10 cellular contexts compared by ENCODE assay signal in the genomic region with DNA sequence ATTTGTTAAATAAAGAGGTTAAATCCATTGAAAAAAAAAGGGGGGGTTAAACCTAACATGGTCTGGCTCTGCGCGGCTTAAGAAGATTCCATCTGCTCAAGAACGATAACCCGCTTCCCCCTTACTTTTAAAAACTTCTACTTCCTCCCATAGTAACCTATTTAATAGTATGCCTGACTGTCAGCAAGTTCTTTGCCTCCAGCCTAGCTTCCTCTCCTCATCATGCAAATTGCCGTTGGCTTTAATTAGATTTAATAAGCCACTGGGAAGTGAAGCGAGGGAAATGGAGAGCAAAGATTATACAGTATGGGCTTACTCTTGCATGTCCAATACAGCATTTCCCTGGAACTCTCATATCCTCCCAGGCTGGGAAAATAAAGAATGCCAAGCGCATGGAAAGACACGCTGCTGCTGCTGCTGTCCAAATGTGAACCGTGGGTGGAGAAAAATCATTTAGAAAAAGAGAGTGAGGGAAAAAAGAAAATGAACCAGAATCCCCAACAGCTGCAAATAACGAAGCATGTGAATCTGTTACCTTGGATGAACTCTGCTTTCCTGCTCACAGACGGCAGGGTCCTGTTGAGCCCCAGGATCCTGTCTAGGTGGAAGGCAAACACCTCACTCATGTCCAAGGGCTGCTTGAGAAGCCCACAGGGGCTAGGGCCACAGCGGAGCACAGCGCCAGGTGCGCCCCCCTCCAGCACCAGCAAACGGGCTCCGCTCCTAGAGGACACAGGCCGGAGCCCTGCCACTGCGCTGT. TPM values are rescaled to one million over a fixed set of nuclear protein-coding genes. Genes with fewer than 3 reads are reported as not detected.
DNase-seq lines count a peak whose midpoint lies in the region; ATAC-seq, FAIRE-seq and TF ChIP-seq lines count a peak whose summit lies in the region.
"Had no signal": no experiment of that assay in that cellular context is flagged by ENCODE, and none has a peak within 500 bp of the region (broad histone marks: within the 10 kb centered on the region; RNA-seq: fewer than 3 reads in every experiment).

No MANE protein-coding gene starts in this region.

- H3K4me1 ChIP-seq in K562 (replicated peaks in 1 of 2; ENCODE audit: control insufficient read depth in 2 of 2, insufficient read depth in 2 of 2, low read length in 2 of 2) (peaks cover 5 to 7% of the 10 kb centered on the region in 2 experiments; a peak in 4 of 5 replicates), right lobe of liver (no peaks in the 10 kb centered on the region), transverse colon (peaks cover 0 to 39% (median 16%) of the 10 kb centered on the region in 4 donors)

- intact Hi-C loops in K562 (cut with micrococcal nuclease) (loop anchor here (5.0 kb wide), 1 partner anchor 87 kb away; no protein-coding TSS in a partner anchor), right lobe of liver (cut with DNase I) (no loop called here), transverse colon (cut with DNase I; ENCODE audit: low total_unique reads) (no loop called here)
- intact Hi-C loops in activated T-helper 1 cell treated with anti-CD3 and anti-CD28 coated beads, Interleukin-12 subunit alpha, Interleukin-12 subunit beta, Interleukin-2, Interleukin-4 antibody, amounts not matched to agents 30 ng/mL and 10 ng/mL and 1 ng/mL, durations not matched to agents 14 hours and 24 hours and 36 hours (cut with micrococcal nuclease): no loop called here
- intact Hi-C loops in activated T-helper 2 cell treated with anti-CD3 and anti-CD28 coated beads, Interferon-gamma antibody, Interleukin-2, Interleukin-4, amounts not matched to agents 10 μg/mL and 5 μg/mL and 100 μg/mL, durations not matched to agents 14 hours and 24 hours and 36 hours (cut with micrococcal nuclease): no loop called here

- no peak for TF ChIP-seq RAD21 in K562 (CRISPR knock-in tag; conservative IDR thresholded peaks at IDR 0.05 in 1 of 2, IDR thresholded peaks at IDR 0.05 in 1 of 2)

- CTCF ChIA-PET in K562 (lab: Yijun Ruan, JAX; ENCODE audit: low intra/inter-chr PET ratio): no interaction called here

- H3K27me3 Mint-ChIP-seq in activated T-helper 1 cell treated with anti-CD3 and anti-CD28 coated beads, Interleukin-12 subunit alpha, Interleukin-12 subunit beta, Interleukin-2, Interleukin-4 antibody, amounts not matched to agents 30 ng/mL and 10 ng/mL and 1 ng/mL, durations not matched to agents 14 hours and 24 hours and 36 hours (ENCODE audit: insufficient read depth): peaks cover 37% of the 10 kb centered on the region
- peaks cover 31% of the 10 kb centered on the region for H3K27me3 Mint-ChIP-seq in activated T-helper 2 cell treated with anti-CD3 and anti-CD28 coated beads, Interferon-gamma antibody, Interleukin-2, Interleukin-4, amounts not matched to agents 10 μg/mL and 5 μg/mL and 100 μg/mL, durations not matched to agents 14 hours and 24 hours and 36 hours (ENCODE audit: low read depth)

- FAIRE-seq in K562 (lab: Jason Lieb, UNC): no peak
- FAIRE-seq: A204.1 had no signal

- in situ Hi-C loops in K562 (cut with MboI) (loop anchor here (10.0 kb wide), 1 partner anchor 185 kb away; no protein-coding TSS in a partner anchor), transverse colon (cut with MboI; ENCODE audit: low pct_ligation_motif_present in 1 of 4, low pct_unique_long_range_greater_than_20kb in 1 of 4, low sequenced_read_pairs in 3 of 4) (loop anchor here (5.0 to 25.0 kb wide), 4 partner anchors 155 to 183 kb away; no protein-coding TSS in a partner anchor)

- no peaks in the 10 kb centered on the region for H3K9me3 Mint-ChIP-seq in activated T-helper 1 cell treated with anti-CD3 and anti-CD28 coated beads, Interleukin-12 subunit alpha, Interleukin-12 subunit beta, Interleukin-2, Interleukin-4 antibody, amounts not matched to agents 30 ng/mL and 10 ng/mL and 1 ng/mL, durations not matched to agents 14 hours and 24 hours and 36 hours
- H3K9me3 Mint-ChIP-seq in activated T-helper 2 cell treated with anti-CD3 and anti-CD28 coated beads, Interferon-gamma antibody, Interleukin-2, Interleukin-4, amounts not matched to agents 10 μg/mL and 5 μg/mL and 100 μg/mL, durations not matched to agents 14 hours and 24 hours and 36 hours: no peaks in the 10 kb centered on the region

- H4K20me1 ChIP-seq in K562 (replicated peaks; ENCODE audit: control insufficient read depth, insufficient read depth, low read length): no peaks in the 10 kb centered on the region

- no TSS peak for BruUV-seq in K562 (replicated peaks; lab: Mats Ljungman, UMichigan)

- WGBS in K562 (ENCODE audit: insufficient coverage, low coverage, missing lambda C conversion rate): 24% methylated on average over 11 of the region's 18 CpGs
- 32% methylated on average over 12 of the region's 18 CpGs for WGBS in right lobe of liver (ENCODE audit: insufficient coverage, low coverage, low lambda C conversion rate, missing lambda C conversion rate)
- WGBS in transverse colon (ENCODE audit: low coverage in 1 of 2), 2 donors: 50 to 59% methylated on average over 11 to 18 of the region's 18 CpGs

- H3K27ac ChIP-seq in K562 (ENCODE audit: extremely low read depth, low read depth, low read length) (no peak overlapping the region), right lobe of liver (peak overlapping the region in 2 of 3 donors; percentile 31 to 44), transverse colon (peak overlapping the region; percentile 70 to 82 (median 78))

- no peaks in the 10 kb centered on the region for H3K4me1 Mint-ChIP-seq in activated T-helper 1 cell treated with anti-CD3 and anti-CD28 coated beads, Interleukin-12 subunit alpha, Interleukin-12 subunit beta, Interleukin-2, Interleukin-4 antibody, amounts not matched to agents 30 ng/mL and 10 ng/mL and 1 ng/mL, durations not matched to agents 14 hours and 24 hours and 36 hours (ENCODE audit: low read depth)
- H3K4me1 Mint-ChIP-seq in activated T-helper 2 cell treated with anti-CD3 and anti-CD28 coated beads, Interferon-gamma antibody, Interleukin-2, Interleukin-4, amounts not matched to agents 10 μg/mL and 5 μg/mL and 100 μg/mL, durations not matched to agents 14 hours and 24 hours and 36 hours (ENCODE audit: low read depth): peaks cover 1% of the 10 kb centered on the region

- no peak overlapping the region for H3K9ac ChIP-seq in K562 (ENCODE audit: insufficient read depth in 1 of 2, low read depth in 2 of 2, low read length in 2 of 2)

- H3K79me2 ChIP-seq in K562 (ENCODE audit: control insufficient read depth, insufficient read depth, low read length): no peaks in the 10 kb centered on the region

- H3K9me3 ChIP-seq in K562 (replicated peaks; ENCODE audit: control insufficient read depth, insufficient read depth, low read depth, low read length) (no peaks in the 10 kb centered on the region), right lobe of liver (no peaks in the 10 kb centered on the region), transverse colon (no peaks in the 10 kb centered on the region)

- no peaks in the 10 kb centered on the region for H3K9me1 ChIP-seq in K562 (ENCODE audit: control insufficient read depth, insufficient read depth, low read length)

- H3K4me3 ChIP-seq in K562: no peak overlapping the region
- H3K4me3 ChIP-seq in right lobe of liver: peak overlapping the region; percentile 26 to 27 (median 27)
- peak overlapping the region in 3 of 4 donors; percentile 25 to 37 (median 33) for H3K4me3 ChIP-seq in transverse colon

- no peak overlapping the region for H3K27ac Mint-ChIP-seq in activated T-helper 1 cell treated with anti-CD3 and anti-CD28 coated beads, Interleukin-12 subunit alpha, Interleukin-12 subunit beta, Interleukin-2, Interleukin-4 antibody, amounts not matched to agents 30 ng/mL and 10 ng/mL and 1 ng/mL, durations not matched to agents 14 hours and 24 hours and 36 hours
- H3K27ac Mint-ChIP-seq in activated T-helper 2 cell treated with anti-CD3 and anti-CD28 coated beads, Interferon-gamma antibody, Interleukin-2, Interleukin-4, amounts not matched to agents 10 μg/mL and 5 μg/mL and 100 μg/mL, durations not matched to agents 14 hours and 24 hours and 36 hours: no peak overlapping the region

- TF ChIP-seq POLR2A in K562 (conservative IDR thresholded peaks at IDR 0.05): no peak
- TF ChIP-seq POLR2A in right lobe of liver (IDR thresholded peaks at IDR 0.05): no peak
- TF ChIP-seq POLR2A in transverse colon (IDR thresholded peaks at IDR 0.05): no peak

- no peak overlapping the region for H2AFZ ChIP-seq in K562 (ENCODE audit: low read depth, low read length)

- TF ChIP-seq CTCF in K562 (IDR thresholded peaks at IDR 0.05 in 2 of 3, conservative IDR thresholded peaks at IDR 0.05 in 1 of 3; ENCODE audit: insufficient read depth in 2 of 3, low read depth in 1 of 3, low read length in 3 of 3) (no peak), right lobe of liver (IDR thresholded peaks at IDR 0.05) (no peak), transverse colon (IDR thresholded peaks at IDR 0.05) (no peak)

- no peak overlapping the region; the same call in 1 of the 2 replicates for H3K4me2 ChIP-seq in K562 (ENCODE audit: insufficient read depth, low read length)

- ATAC-seq in K562 (no peak), right lobe of liver (peak; percentile 17 to 32 (median 24))

- no peak for TF ChIP-seq EP300 in K562 (IDR thresholded peaks at IDR 0.05; ENCODE audit: low read length)
- TF ChIP-seq EP300 in transverse colon (IDR thresholded peaks at IDR 0.05; ENCODE audit: low read depth): no peak

- H3K36me3 ChIP-seq in K562 (ENCODE audit: control insufficient read depth, insufficient read depth, low read length) (no peaks in the 10 kb centered on the region), right lobe of liver (no peaks in the 10 kb centered on the region), transverse colon (no peaks in the 10 kb centered on the region)

- H3K36me3 Mint-ChIP-seq in activated T-helper 1 cell treated with anti-CD3 and anti-CD28 coated beads, Interleukin-12 subunit alpha, Interleukin-12 subunit beta, Interleukin-2, Interleukin-4 antibody, amounts not matched to agents 30 ng/mL and 10 ng/mL and 1 ng/mL, durations not matched to agents 14 hours and 24 hours and 36 hours (ENCODE audit: low read depth): no peaks in the 10 kb centered on the region
- H3K36me3 Mint-ChIP-seq in activated T-helper 2 cell treated with anti-CD3 and anti-CD28 coated beads, Interferon-gamma antibody, Interleukin-2, Interleukin-4, amounts not matched to agents 10 μg/mL and 5 μg/mL and 100 μg/mL, durations not matched to agents 14 hours and 24 hours and 36 hours (ENCODE audit: low read depth): no peaks in the 10 kb centered on the region

- POLR2A ChIA-PET in K562 (lab: Yijun Ruan, JAX): no interaction called here

- H3K27me3 ChIP-seq in K562 (ENCODE audit: control insufficient read depth in 2 of 2, insufficient read depth in 2 of 2, low read length in 2 of 2) (0 out of 5 replicates have a peak, but pooled peaks cover 0 to 5% of the 10 kb centered on the region in 2 experiments), right lobe of liver (no peaks in the 10 kb centered on the region), transverse colon (no peaks in the 10 kb centered on the region)

- DNase-seq in DMS 273 (lab: John Stamatoyannopoulos, UW; ENCODE audit: unreplicated experiment) (peak; percentile 45), DMS 273 treated with DMSO at 0.1 percent for 48 hours (lab: John Stamatoyannopoulos, UW) (no peak), K562 (ENCODE audit: extremely low read depth in 1 of 4, low spot score in 3 of 4) (no peak), right lobe of liver (no peak), transverse colon (no peak), RPMI8226 (no peak)
- no peak for DNase-seq in activated T-helper 1 cell treated with anti-CD3 and anti-CD28 coated beads, Interleukin-12 subunit alpha, Interleukin-12 subunit beta, Interleukin-2, Interleukin-4 antibody, amounts not matched to agents 30 ng/mL and 10 ng/mL and 1 ng/mL, durations not matched to agents 14 hours and 24 hours and 36 hours (ENCODE audit: low spot score)
- DNase-seq in activated T-helper 2 cell treated with anti-CD3 and anti-CD28 coated beads, Interferon-gamma antibody, Interleukin-2, Interleukin-4, amounts not matched to agents 10 μg/mL and 5 μg/mL and 100 μg/mL, durations not matched to agents 14 hours and 24 hours and 36 hours (ENCODE audit: low spot score): no peak
- DNase-seq: T1000 had no signal

- no peak overlapping the region for H3K4me3 Mint-ChIP-seq in activated T-helper 1 cell treated with anti-CD3 and anti-CD28 coated beads, Interleukin-12 subunit alpha, Interleukin-12 subunit beta, Interleukin-2, Interleukin-4 antibody, amounts not matched to agents 30 ng/mL and 10 ng/mL and 1 ng/mL, durations not matched to agents 14 hours and 24 hours and 36 hours
- no peak overlapping the region for H3K4me3 Mint-ChIP-seq in activated T-helper 2 cell treated with anti-CD3 and anti-CD28 coated beads, Interferon-gamma antibody, Interleukin-2, Interleukin-4, amounts not matched to agents 10 μg/mL and 5 μg/mL and 100 μg/mL, durations not matched to agents 14 hours and 24 hours and 36 hours (ENCODE audit: low read depth)

RNA-seq across cellular contexts. Expression of gene GASK1B, which starts 2.7 kb away (rescaled TPM):
- 0.56 and 2.1 TPM in 2 replicates for total RNA-seq in K562 (2011; cell fraction: chromatin; rRNA removed; ENCODE audit: low replicate concordance)
- total RNA-seq in K562 (2011; cell fraction: nucleolus; rRNA removed): 0.26 and 0.33 TPM in 2 replicates
- 0.61 and 0.81 TPM in 2 replicates for total RNA-seq in K562 (2011; cell fraction: nucleoplasm; rRNA removed)
- 0.41 and 0.49 TPM in 2 replicates for total RNA-seq in K562 (2014; rRNA removed)
- total RNA-seq in K562 (2014; rRNA removed; fragmentation: Illumina TruSeq; extraction: Trizol): 1.2 and 1.4 TPM in 2 replicates
- total RNA-seq in K562 (2015; rRNA removed; fragmentation: Illumina TruSeq; extraction: Trizol): 0.76 and 0.79 TPM in 2 replicates
- total RNA-seq in K562 (2021): 1.1 and 1.6 TPM in 2 replicates
- 0.13 and 3.7 TPM in 2 replicates for polyA plus RNA-seq in K562 (2011; rRNA removed)
- 0.03 and 1.7 TPM in 2 replicates for polyA plus RNA-seq in K562 (2011; cell fraction: cytosol; rRNA removed)
- polyA plus RNA-seq in K562 (2011; cell fraction: nucleus; rRNA removed): 0.14 and 6.8 TPM in 2 replicates
- 0.61 and 0.98 TPM in 2 replicates for polyA plus RNA-seq in K562 (2012)
- 0.79 and 1.2 TPM in 2 replicates for polyA plus RNA-seq in K562 (2014; fragmentation: Illumina TruSeq; extraction: Trizol)
- polyA plus RNA-seq in K562 (2014; fragmentation: Nextera tagmentation; extraction: Ambion mirVana): under 1 TPM; 0.15 to 0.32 TPM
- polyA plus RNA-seq in K562 (2014; rRNA removed): 0.61 and 1.2 TPM in 2 replicates
- polyA minus RNA-seq in K562 (2011; rRNA and poly(A)+ RNA removed): 0.32 and 9.7 TPM in 2 replicates
- polyA minus RNA-seq in K562 (2011; cell fraction: cytosol; rRNA and poly(A)+ RNA removed): 2.7 TPM in 1 of 2 replicates, not detected in the other
- polyA minus RNA-seq in K562 (2011; cell fraction: nucleus; rRNA and poly(A)+ RNA removed): 0.54 and 13.3 TPM in 2 replicates
- total RNA-seq in right lobe of liver: 1 to 10 TPM; 2.7 to 7.0 (median 4.1) TPM
- total RNA-seq in transverse colon: 10 to 100 TPM in 3 of 4 donors, 1 to 10 TPM in 1; 7.9 to 22.5 (median 14.1) TPM
- not detected in 2 replicates for total RNA-seq in activated T-helper 1 cell treated with anti-CD3 and anti-CD28 coated beads, Interleukin-12 subunit alpha, Interleukin-12 subunit beta, Interleukin-2, Interleukin-4 antibody, amounts not matched to agents 30 ng/mL and 10 ng/mL and 1 ng/mL, durations not matched to agents 14 hours and 24 hours and 36 hours
- total RNA-seq in activated T-helper 2 cell treated with anti-CD3 and anti-CD28 coated beads, Interferon-gamma antibody, Interleukin-2, Interleukin-4, amounts not matched to agents 10 μg/mL and 5 μg/mL and 100 μg/mL, durations not matched to agents 14 hours and 24 hours and 36 hours: not detected in 2 replicates

RNA-seq across cellular contexts. Expression of gene TMEM144, which starts 40.2 kb away (rescaled TPM):
- total RNA-seq in K562 (2011; cell fraction: chromatin; rRNA removed; ENCODE audit: low replicate concordance): 14.2 and 28.3 TPM in 2 replicates
- 10.7 and 11.6 TPM in 2 replicates for total RNA-seq in K562 (2011; cell fraction: nucleolus; rRNA removed)
- 18.3 and 32.6 TPM in 2 replicates for total RNA-seq in K562 (2011; cell fraction: nucleoplasm; rRNA removed)
- total RNA-seq in K562 (2014; rRNA removed) (4.0 and 6.0 TPM in 2 replicates), K562 (2014; rRNA removed; fragmentation: Illumina TruSeq; extraction: Trizol) (9.5 and 10.2 TPM in 2 replicates), K562 (2015; rRNA removed; fragmentation: Illumina TruSeq; extraction: Trizol) (11.6 and 12.0 TPM in 2 replicates), K562 (2021) (6.8 and 7.8 TPM in 2 replicates), right lobe of liver (1 to 10 TPM; 1.3 to 6.7 (median 2.1) TPM), transverse colon (10 to 100 TPM in 3 of 4 donors, 1 to 10 TPM in 1; 2.2 to 26.9 (median 21.2) TPM)
- polyA plus RNA-seq in K562 (2011; rRNA removed) (4.4 and 7.0 TPM in 2 replicates), K562 (2014; fragmentation: Illumina TruSeq; extraction: Trizol) (6.1 TPM in 2 replicates), K562 (2014; fragmentation: Nextera tagmentation; extraction: Ambion mirVana) (1 to 10 TPM; 5.9 to 6.0 TPM), K562 (2014; rRNA removed) (4.3 and 5.1 TPM in 2 replicates)
- 2.1 and 2.5 TPM in 2 replicates for polyA plus RNA-seq in K562 (2011; cell fraction: cytosol; rRNA removed)
- 4.4 and 5.0 TPM in 2 replicates for polyA plus RNA-seq in K562 (2011; cell fraction: nucleus; rRNA removed)
- polyA plus RNA-seq in K562 (2012): 7.9 and 8.7 TPM in 2 replicates
- 11.3 and 13.9 TPM in 2 replicates for polyA minus RNA-seq in K562 (2011; rRNA and poly(A)+ RNA removed)
- polyA minus RNA-seq in K562 (2011; cell fraction: cytosol; rRNA and poly(A)+ RNA removed): 4.7 and 5.6 TPM in 2 replicates
- 19.3 TPM in 2 replicates for polyA minus RNA-seq in K562 (2011; cell fraction: nucleus; rRNA and poly(A)+ RNA removed)
- not detected in 2 replicates for total RNA-seq in activated T-helper 1 cell treated with anti-CD3 and anti-CD28 coated beads, Interleukin-12 subunit alpha, Interleukin-12 subunit beta, Interleukin-2, Interleukin-4 antibody, amounts not matched to agents 30 ng/mL and 10 ng/mL and 1 ng/mL, durations not matched to agents 14 hours and 24 hours and 36 hours
- 0.16 and 0.23 TPM in 2 replicates for total RNA-seq in activated T-helper 2 cell treated with anti-CD3 and anti-CD28 coated beads, Interferon-gamma antibody, Interleukin-2, Interleukin-4, amounts not matched to agents 10 μg/mL and 5 μg/mL and 100 μg/mL, durations not matched to agents 14 hours and 24 hours and 36 hours
